ENCODE assay signal across 8 cellular contexts in genomic region chr19:3700242-3701032, GRCh38. TPM values are rescaled to one million over a fixed set of nuclear protein-coding genes. Genes with fewer than 3 reads are reported as not detected.
DNase-seq lines count a peak whose midpoint lies in the region; ATAC-seq, FAIRE-seq and TF ChIP-seq lines count a peak whose summit lies in the region.

Gene PIP5K1C, minus strand, starts transcription at chr19:3700468. Its CDS starts 78 bp downstream, at chr19:3700390.

- TF ChIP-seq CTCF in A549 (IDR thresholded peaks at IDR 0.05) = peak; percentile 66
- TF ChIP-seq CTCF in WTC11 (IDR thresholded peaks at IDR 0.05) = peak; percentile 51; the same call in 1 of the 2 replicates
- TF ChIP-seq CTCF in cardiac fibroblast (IDR thresholded peaks at IDR 0.05; ENCODE audit: low read depth, low read length) = peak; percentile 70
- peak; percentile 61 to 86 (median 75) for TF ChIP-seq CTCF in keratinocyte (optimal IDR thresholded peaks at IDR 0.05 in 1 of 3, IDR thresholded peaks at IDR 0.05 in 1 of 3, conservative IDR thresholded peaks at IDR 0.05 in 1 of 3; ENCODE audit: extremely low read depth in 1 of 3, insufficient read depth in 2 of 3, low read length in 3 of 3)

- H3K36me3 Mint-ChIP-seq in WTC11 = no peaks in the 10 kb centered on the region

- peak within 1 kb of the TSS; percentile 86 to 98 for H3K27ac ChIP-seq in A549
- peak within 1 kb of the TSS; percentile 31 for H3K27ac ChIP-seq in keratinocyte (ENCODE audit: control insufficient read depth, insufficient read depth, low read length)

- H3K79me2 ChIP-seq in keratinocyte (ENCODE audit: control insufficient read depth, insufficient read depth, low read length) = peaks cover 31% of the 10 kb centered on the region

- peak; percentile 41 for TF ChIP-seq POLR2A in A549 (IDR thresholded peaks at IDR 0.05; ENCODE audit: low read length)

- ATAC-seq in A549 (peak; percentile 85 to 89), GM18511 (IDR thresholded peaks at IDR 0.05; ENCODE audit: unreplicated experiment) (peak; percentile 85), HG03039 (IDR thresholded peaks at IDR 0.05; ENCODE audit: unreplicated experiment) (peak; percentile 67), WTC11 (peak; percentile 95)

- H3K4me1 Mint-ChIP-seq in WTC11 = peaks cover 3% of the 10 kb centered on the region; the same call in 1 of the 2 replicates

- H3K36me3 ChIP-seq in keratinocyte (ENCODE audit: control insufficient read depth in 2 of 2, extremely low read depth in 1 of 2, insufficient read depth in 2 of 2, low read length in 2 of 2) = no peaks in the 10 kb centered on the region

- peak within 1 kb of the TSS; percentile 68 for H3K27ac Mint-ChIP-seq in WTC11

- H3K4me2 ChIP-seq in A549 = peak within 1 kb of the TSS; percentile 99
- peak within 1 kb of the TSS; percentile 95 for H3K4me2 ChIP-seq in keratinocyte (ENCODE audit: control insufficient read depth, extremely low read depth, insufficient read depth, low read depth, low read length)

- H3K4me1 ChIP-seq in A549 (peaks cover 4% of the 10 kb centered on the region; the same call in 1 of the 3 replicates), keratinocyte (ENCODE audit: control insufficient read depth, extremely low read depth, insufficient read depth, low read length) (peaks cover 3% of the 10 kb centered on the region)

- peak within 1 kb of the TSS; percentile 66 for H2AFZ ChIP-seq in keratinocyte (ENCODE audit: control insufficient read depth, low read length)

- peaks cover 2% of the 10 kb centered on the region; the same call in 1 of the 2 replicates for H3K27me3 Mint-ChIP-seq in WTC11 (ENCODE audit: low read depth)

- dilution Hi-C loops in keratinocyte (cut with MboI; ENCODE audit: extremely low pct_ligation_motif_present, low sequenced_read_pairs) = no loop called here

- TF ChIP-seq EP300 in A549 (IDR thresholded peaks at IDR 0.05) = no peak

- peak within 1 kb of the TSS; percentile 78 for H3K4me3 Mint-ChIP-seq in WTC11

- H4K20me1 ChIP-seq in keratinocyte (ENCODE audit: control insufficient read depth, extremely low read depth, insufficient read depth, low read length) = peaks cover 3% of the 10 kb centered on the region

- WGBS in A549 (ENCODE audit: missing lambda C conversion rate) = 16% methylated on average over 9 of the region's 82 CpGs

- CTCF ChIA-PET in A549 (lab: Yijun Ruan, JAX) (interaction anchor here (0.7 to 3.4 kb wide), 10 partner anchors 9 to 156 kb away, joined by 3 to 13 read pairs (median 4); partner anchors contain the start of gene TJP3), WTC11 (lab: Charles Lee) (interaction anchor here (0.5 to 3.0 kb wide), 9 partner anchors 9 to 508 kb away, joined by 3 to 22 read pairs (median 4); partner anchors contain the start of gene TJP3)

- H3K9me3 Mint-ChIP-seq in WTC11 = peaks cover 11% of the 10 kb centered on the region

- TF ChIP-seq RAD21 in A549 (conservative IDR thresholded peaks at IDR 0.05 in 1 of 2, IDR thresholded peaks at IDR 0.05 in 1 of 2) = peak; percentile 47 to 49

- POLR2A ChIA-PET in A549 (lab: Yijun Ruan, JAX) = no interaction called here
- POLR2A ChIA-PET in WTC11 (lab: Charles Lee) = no interaction called here

- H3K27me3 ChIP-seq in keratinocyte (ENCODE audit: control insufficient read depth, extremely low read depth, insufficient read depth, low read length) = no peaks in the 10 kb centered on the region

- peak within 1 kb of the TSS; percentile 80 for H3K9ac ChIP-seq in keratinocyte (ENCODE audit: control insufficient read depth, extremely low read depth, insufficient read depth, low read length)

- no peaks in the 10 kb centered on the region for H3K9me3 ChIP-seq in A549
- no peaks in the 10 kb centered on the region for H3K9me3 ChIP-seq in keratinocyte (ENCODE audit: control insufficient read depth, low read depth, low read length)

- DNase-seq in A549 (ENCODE audit: low read depth in 1 of 2, low spot score in 1 of 2) = peak; percentile 33 to 83
- peak; percentile 65 for DNase-seq in NCI-H2107 treated with DMSO at 0.1 percent for 48 hours (lab: John Stamatoyannopoulos, UW; ENCODE audit: unreplicated experiment)
- peak; percentile 93 for DNase-seq in WTC11 (ENCODE audit: low spot score)
- DNase-seq in cardiac fibroblast (ENCODE audit: low read depth in 2 of 2) = peak; percentile 85 to 89
- DNase-seq in keratinocyte (ENCODE audit: low read depth, low spot score) = peak; percentile 54
- peak; percentile 95 for DNase-seq in stimulated activated CD4-positive, alpha-beta T cell treated with anti-CD3 and anti-CD28 coated beads, Interleukin-15, amount 100 ng/mL, for 24 hours

- H3K4me3 ChIP-seq in A549 (peak within 1 kb of the TSS; percentile 95), cardiac fibroblast (replicated peaks in 1 of 2; ENCODE audit: low read depth in 2 of 2, low read length in 2 of 2) (peak within 1 kb of the TSS; percentile 83 to 88), keratinocyte (ENCODE audit: control insufficient read depth in 2 of 3, extremely low read depth in 1 of 3, insufficient read depth in 2 of 3, low read depth in 1 of 3, low read length in 3 of 3) (peak within 1 kb of the TSS; percentile 73 to 83 (median 74))

- no peak for FAIRE-seq in A549 (lab: Jason Lieb, UNC)
- FAIRE-seq in keratinocyte (lab: Jason Lieb, UNC) = peak; percentile 44

- H3K9me1 ChIP-seq in keratinocyte (ENCODE audit: control insufficient read depth, extremely low read depth, insufficient read depth, low read length) = no peaks in the 10 kb centered on the region

TF ChIP-seq in A549, 52 proteins besides CTCF, POLR2A, EP300 and RAD21 (continues in another document):
- TF ChIP-seq ZFP36 (IDR thresholded peaks at IDR 0.05; ENCODE audit: borderline replicate concordance, partially characterized antibody) = no peak
- no peak for TF ChIP-seq FOSL2 (IDR thresholded peaks at IDR 0.05)
- peak; percentile 64 for TF ChIP-seq FOSL2 (CRISPR knock-in tag; IDR thresholded peaks at IDR 0.05)
- TF ChIP-seq NFE2L2 (conservative IDR thresholded peaks at IDR 0.05; ENCODE audit: low read length) = no peak
- TF ChIP-seq POLR2AphosphoS2 (conservative IDR thresholded peaks at IDR 0.05; ENCODE audit: low read length) = no peak
- no peak for TF ChIP-seq MYC (IDR thresholded peaks at IDR 0.05; ENCODE audit: borderline replicate concordance, low read length)
- no peak for TF ChIP-seq ZC3H11A (IDR thresholded peaks at IDR 0.05)
- TF ChIP-seq SREBF2 (IDR thresholded peaks at IDR 0.05) = no peak
- TF ChIP-seq RNF2 (IDR thresholded peaks at IDR 0.05; ENCODE audit: borderline replicate concordance, low read depth) = no peak
- TF ChIP-seq CBX8 (IDR thresholded peaks at IDR 0.05) = no peak
- TF ChIP-seq BCL3 (IDR thresholded peaks at IDR 0.05) = 0 out of 3 replicates have a peak, but pooled peaks have one; percentile 19
- no peak for TF ChIP-seq BHLHE40 (IDR thresholded peaks at IDR 0.05; ENCODE audit: low read depth, low read length)

TF ChIP-seq in WTC11, 78 proteins besides CTCF, POLR2A, EP300 and RAD21:
- TF ChIP-seq IRF2 (CRISPR knock-in tag; IDR thresholded peaks at IDR 0.05; ENCODE audit: borderline replicate concordance, low read depth) = no peak
- TF ChIP-seq ZNF232 (CRISPR knock-in tag; IDR thresholded peaks at IDR 0.05) = no peak
- TF ChIP-seq FOXP1 (CRISPR knock-in tag; IDR thresholded peaks at IDR 0.05; ENCODE audit: borderline replicate concordance) = 0 out of 2 replicates have a peak, but pooled peaks have one; percentile 58
- no peak for TF ChIP-seq ZBTB21 (CRISPR knock-in tag; IDR thresholded peaks at IDR 0.05; ENCODE audit: borderline replicate concordance)
- 0 out of 2 replicates have a peak, but pooled peaks have one; percentile 61 for TF ChIP-seq CBFB (CRISPR knock-in tag; IDR thresholded peaks at IDR 0.05; ENCODE audit: low read depth)
- TF ChIP-seq NFATC4 (CRISPR knock-in tag; IDR thresholded peaks at IDR 0.05) = no peak
- TF ChIP-seq ZNF281 (CRISPR knock-in tag; IDR thresholded peaks at IDR 0.05) = no peak
- TF ChIP-seq NFYB (CRISPR knock-in tag; conservative IDR thresholded peaks at IDR 0.05; ENCODE audit: low read depth) = peak; percentile 61
- peak; percentile 93 for TF ChIP-seq SP1 (CRISPR knock-in tag; conservative IDR thresholded peaks at IDR 0.05)

RNA-seq across cellular contexts. Expression of gene PIP5K1C, which starts in this region (rescaled TPM):
- polyA plus RNA-seq in A549 (2011; rRNA removed) (2.6 and 3.5 TPM in 2 replicates), A549 (2017; fragmentation: RNase III; extraction: RNeasy Plus Mini Kit Qiagen cat#74134 plus additional on column Dnase treatment) (8.1 to 9.5 TPM (median 9.3 TPM) in 3 replicates), keratinocyte (3.6 to 8.2 TPM (median 3.8 TPM) in 3 replicates)
- polyA plus RNA-seq in A549 (2012; cell fraction: cytosol; rRNA removed) = 4.9 and 7.4 TPM in 2 replicates
- polyA plus RNA-seq in A549 (2012; cell fraction: nucleus; rRNA removed) = 10.6 and 12.2 TPM in 2 replicates
- 14.5 and 17.1 TPM in 2 replicates for polyA minus RNA-seq in A549 (2011; rRNA and poly(A)+ RNA removed)
- 34.0 to 36.2 TPM (median 36.0 TPM) in 3 replicates for total RNA-seq in WTC11 (2021)
- polyA plus RNA-seq in keratinocyte (2011; ENCODE audit: low read depth) = 3.8 TPM
- polyA plus RNA-seq in keratinocyte (2011; cell fraction: cytosol; rRNA removed) = 8.4 and 13.8 TPM in 2 replicates
- polyA plus RNA-seq in keratinocyte (2011; cell fraction: nucleus; rRNA removed) = 12.2 and 17.4 TPM in 2 replicates
- polyA plus RNA-seq in keratinocyte (2012; ENCODE audit: low replicate concordance) = 8.4 and 21.5 TPM in 2 replicates
- polyA minus RNA-seq in keratinocyte = 16.6 to 75.2 TPM (median 22.8 TPM) in 3 replicates
- polyA minus RNA-seq in keratinocyte (2011; cell fraction: cytosol; rRNA and poly(A)+ RNA removed) = 34.0 TPM
- polyA minus RNA-seq in keratinocyte (2011; cell fraction: nucleus; rRNA and poly(A)+ RNA removed) = 13.4 and 19.2 TPM in 2 replicates

Comparison
In these comparisons a context has a peak if more than half of its experiments do, and no peak if none do; other contexts are left out.
1. Peak in every context shown above with its lines: DNase-seq, ATAC-seq, H3K4me3 ChIP-seq and H3K27ac ChIP-seq.